In genomic region chr5:26727916-26728315, GRCh38 we compare ENCODE assay signal across 24 cellular contexts.
"Had no signal": no experiment of that assay in that cellular context is flagged by ENCODE, and none has a peak within 500 bp of the region (broad histone marks: within the 10 kb centered on the region; RNA-seq: fewer than 3 reads in every experiment).

No MANE protein-coding gene starts in this region.

- H3K4me1 ChIP-seq: Peyer's patch, SJCRH30 had no signal

- H3K4me1 Mint-ChIP-seq: IgD-negative memory B cell had no signal

- H3K4me2 ChIP-seq: KMS-11, PC-9 had no signal

- H3K27me3 ChIP-seq: Peyer's patch, SJCRH30 had no signal

- H3K9ac ChIP-seq: KMS-11 had no signal

- H3K27ac Mint-ChIP-seq: IgD-negative memory B cell had no signal

- ATAC-seq: K562, Right ventricle myocardium inferior, SK-N-SH treated with all-trans-retinoic acid at 6 μM for 48 hours had no signal

- H3K4me3 ChIP-seq: K562, PC-9, Peyer's patch, SJCRH30 had no signal

- H3K27ac ChIP-seq: KMS-11, PC-9, Peyer's patch, SJCRH30 had no signal

- H3K27me3 Mint-ChIP-seq: IgD-negative memory B cell had no signal

- FAIRE-seq: K562 had no signal

- H3K9me3 ChIP-seq: SJCRH30 had no signal

- H3K36me3 Mint-ChIP-seq: IgD-negative memory B cell had no signal

- H2AFZ ChIP-seq: PC-9 had no signal

- DNase-seq: MV-4-11; NCI-H1048; NCI-H1105; NCI-H1417 treated with DMSO at 0.1 percent for 48 hours; NCI-H146; NCI-H1694 treated with DMSO at 0.1 percent for 48 hours; NCI-H1930; NCI-H2081; NCI-H2107; NCI-H2227 treated with DMSO at 0.1 percent for 48 hours; NCI-H524; NCI-H526 treated with DMSO at 0.1 percent for 48 hours; NCI-H748 treated with DMSO at 0.1 percent for 48 hours; NK-92 treated with Interleukin-12 subunit alpha and Interleukin-12 subunit beta, amount 100 ng/mL, for 24 hours; OCI-M1; PC-9; Peyer's patch; SHP77 treated with DMSO at 0.1 percent for 48 hours; SJCRH30 had no signal

- H3K4me3 Mint-ChIP-seq: IgD-negative memory B cell had no signal

- H3K36me3 ChIP-seq: Peyer's patch, SJCRH30 had no signal
